1 cellular context compared by ENCODE assay signal in genomic region chr7:73308665-73309214, GRCh38.
TF ChIP-seq lines count a peak whose summit lies in the region.

Gene NSUN5 (minus strand): TSS chr7:73308826. CDS start chr7:73308790, 36 bp downstream.

TF ChIP-seq in K562, 482 proteins besides CTCF, POLR2A, EP300 and RAD21 (continued from another document and continues in another):
- no peak for TF ChIP-seq ZNF518B (CRISPR knock-in tag; IDR thresholded peaks at IDR 0.05)
- TF ChIP-seq CHAMP1 (IDR thresholded peaks at IDR 0.05), result no peak
- peak in 1 of 2 experiments; percentile 88; a peak in 2 of 4 replicates for TF ChIP-seq HDAC1 (IDR thresholded peaks at IDR 0.05)
- peak; percentile 81 for TF ChIP-seq HMGN3 (IDR thresholded peaks at IDR 0.05; ENCODE audit: borderline replicate concordance, extremely low read depth, insufficient read length, low read depth, low read length)
- TF ChIP-seq RBM25 (IDR thresholded peaks at IDR 0.05; ENCODE audit: low read depth, low read length, severe bottlenecking), result no peak
- peak in 1 of 2 experiments; percentile 12; a peak in 1 of 4 replicates for TF ChIP-seq TBL1XR1 (IDR thresholded peaks at IDR 0.05; ENCODE audit: low read length in 2 of 2)
- peak; percentile 49; the same call in 1 of the 2 replicates for TF ChIP-seq ZBED1 (IDR thresholded peaks at IDR 0.05)
- no peak for TF ChIP-seq FUS (optimal IDR thresholded peaks at IDR 0.05; ENCODE audit: low read depth, low read length)
- no peak for TF ChIP-seq TARDBP (IDR thresholded peaks at IDR 0.05)
- TF ChIP-seq WHSC1 (IDR thresholded peaks at IDR 0.05; ENCODE audit: low read length), result no peak
- TF ChIP-seq CBX8 (IDR thresholded peaks at IDR 0.05; ENCODE audit: borderline replicate concordance, extremely low read depth, low read depth, low read length, poor library complexity, severe bottlenecking), result no peak
- TF ChIP-seq MGA (IDR thresholded peaks at IDR 0.05), result peak; percentile 100
- no peak for TF ChIP-seq ZKSCAN3 (CRISPR knock-in tag; IDR thresholded peaks at IDR 0.05)
- no peak for TF ChIP-seq SREBF2 (CRISPR knock-in tag; IDR thresholded peaks at IDR 0.05)
- no peak for TF ChIP-seq ZNF143 (CRISPR knock-in tag; IDR thresholded peaks at IDR 0.05)
- TF ChIP-seq ZSCAN32 (CRISPR knock-in tag; IDR thresholded peaks at IDR 0.05), result no peak
- TF ChIP-seq STAG1 (CRISPR knock-in tag; IDR thresholded peaks at IDR 0.05; ENCODE audit: borderline replicate concordance), result no peak
- TF ChIP-seq KLF13 (tag; IDR thresholded peaks at IDR 0.05; ENCODE audit: borderline replicate concordance, low read depth), result no peak
- TF ChIP-seq FOXP4 (CRISPR knock-in tag; IDR thresholded peaks at IDR 0.05; ENCODE audit: borderline replicate concordance), result no peak
- no peak for TF ChIP-seq PHTF2 (CRISPR knock-in tag; IDR thresholded peaks at IDR 0.05)
- TF ChIP-seq CREB3 (tag; conservative IDR thresholded peaks at IDR 0.05; ENCODE audit: low read depth), result no peak
- no peak for TF ChIP-seq RBM22 (IDR thresholded peaks at IDR 0.05; ENCODE audit: low read depth, low read length, poor library complexity, severe bottlenecking)
- TF ChIP-seq COPS2 (conservative IDR thresholded peaks at IDR 0.05), result no peak
- TF ChIP-seq NR3C1 (CRISPR knock-in tag; IDR thresholded peaks at IDR 0.05), result 0 out of 2 replicates have a peak, but pooled peaks have one; percentile 35
- no peak for TF ChIP-seq PRPF4 (IDR thresholded peaks at IDR 0.05; ENCODE audit: insufficient read depth, low read depth, low read length, poor library complexity, severe bottlenecking)
- TF ChIP-seq ZNF785 (CRISPR knock-in tag; IDR thresholded peaks at IDR 0.05), result no peak
- TF ChIP-seq TAF7 (tag; IDR thresholded peaks at IDR 0.05), result peak; percentile 26; the same call in 1 of the 2 replicates
- no peak for TF ChIP-seq BACH1 (tag; IDR thresholded peaks at IDR 0.05)
- TF ChIP-seq ZNF609 (CRISPR knock-in tag; IDR thresholded peaks at IDR 0.05; ENCODE audit: borderline replicate concordance), result no peak
- no peak for TF ChIP-seq ZNF146 (CRISPR knock-in tag; IDR thresholded peaks at IDR 0.05; ENCODE audit: unreplicated experiment)
- TF ChIP-seq NUFIP1 (IDR thresholded peaks at IDR 0.05; ENCODE audit: partially characterized antibody), result no peak
- TF ChIP-seq GTF2F1 (IDR thresholded peaks at IDR 0.05; ENCODE audit: low read depth, low read length), result no peak
- no peak for TF ChIP-seq ZNF253 (CRISPR knock-in tag; conservative IDR thresholded peaks at IDR 0.05)
